8 cellular contexts compared by ENCODE assay signal in the genomic region with DNA sequence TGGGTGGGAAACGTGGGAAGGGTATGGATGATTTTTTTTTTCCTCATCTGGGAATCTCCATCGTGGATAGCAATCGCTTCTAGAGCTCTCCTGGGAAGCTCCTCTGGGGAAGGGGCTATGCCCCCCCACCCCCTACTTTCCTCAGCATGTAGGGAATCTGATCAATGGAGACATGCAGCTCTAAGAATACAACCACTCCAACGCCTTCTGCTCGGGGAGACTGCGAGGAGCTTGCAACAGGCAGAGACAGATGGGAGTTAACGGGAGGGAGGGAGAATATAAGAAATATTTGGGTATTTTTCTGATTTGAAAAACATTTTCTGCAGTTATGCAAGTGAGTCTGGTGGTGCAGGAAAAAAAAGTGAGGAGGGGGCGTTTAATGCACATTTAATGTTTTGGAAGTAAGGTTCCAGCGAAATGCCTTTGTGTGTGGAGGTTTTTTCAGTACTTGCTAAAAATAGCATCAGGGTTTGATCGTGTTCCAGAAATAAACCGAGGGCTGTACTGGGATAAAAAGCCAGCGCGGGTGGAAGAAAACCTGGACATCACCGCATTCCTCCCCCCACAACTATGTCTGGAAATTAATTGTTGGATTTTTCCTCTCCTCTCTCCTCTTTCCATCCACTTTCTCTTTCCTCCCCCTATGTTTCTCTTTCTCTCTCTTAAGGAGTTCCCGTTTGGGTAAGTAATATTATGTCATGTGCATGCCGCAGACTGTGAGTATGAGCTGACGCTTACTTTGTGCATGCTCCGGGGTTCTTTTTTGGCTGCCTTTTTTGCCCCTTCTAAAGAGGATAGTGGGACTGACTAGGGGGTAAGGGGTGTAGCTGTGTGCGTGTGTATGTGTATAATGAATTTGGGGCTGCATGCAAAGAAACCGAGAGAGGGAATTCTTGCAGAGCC.
A peak's percentile ranks its signal among the peaks of the same experiment; 100 is the strongest.
DNase-seq lines count a peak whose midpoint lies in the region; FAIRE-seq and TF ChIP-seq lines count a peak whose summit lies in the region.

No MANE protein-coding gene starts in this region.

- H2BK15ac ChIP-seq in H1 (ENCODE audit: low read length): no peak overlapping the region

- H3K27me3 Mint-ChIP-seq in Caco-2 (ENCODE audit: insufficient read depth, unreplicated experiment) (peaks cover 50% of the 10 kb centered on the region), osteocyte (ENCODE audit: unreplicated experiment) (peaks cover 94% of the 10 kb centered on the region)

- no peaks in the 10 kb centered on the region for H4K20me1 ChIP-seq in KMS-11 (ENCODE audit: insufficient read depth)
- H4K20me1 ChIP-seq in H1 (replicated peaks in 1 of 2; ENCODE audit: control insufficient read depth in 1 of 2, insufficient read depth in 2 of 2, low read length in 2 of 2): peaks cover 2 to 7% of the 10 kb centered on the region in 2 experiments

- H3K27ac Mint-ChIP-seq in Caco-2 (ENCODE audit: unreplicated experiment) (no peak overlapping the region), osteocyte (ENCODE audit: unreplicated experiment) (no peak overlapping the region)

- no peak overlapping the region for H3K27ac ChIP-seq in KMS-11
- no peak overlapping the region for H3K27ac ChIP-seq in H1 (ENCODE audit: low read depth, low read length)

- H4K5ac ChIP-seq in H1 (ENCODE audit: insufficient read length, low read depth, low read length): no peak overlapping the region

- no peak overlapping the region for H3K23ac ChIP-seq in H1 (ENCODE audit: insufficient read length)

- H3K27me3 ChIP-seq in Caco-2 (replicated peaks; ENCODE audit: control insufficient read depth, insufficient read depth, low read length): peaks cover 4% of the 10 kb centered on the region
- H3K27me3 ChIP-seq in KMS-11 (ENCODE audit: insufficient read depth, low read depth): peaks cover 30% of the 10 kb centered on the region
- H3K27me3 ChIP-seq in H1 (replicated peaks in 1 of 4; ENCODE audit: control insufficient read depth in 3 of 4, extremely low read depth in 1 of 4, insufficient read depth in 3 of 4, low read length in 3 of 4): peaks cover 53 to 91% (median 83%) of the 10 kb centered on the region in 4 experiments

- TF ChIP-seq RAD21 in H1 (IDR thresholded peaks at IDR 0.05 in 1 of 2, conservative IDR thresholded peaks at IDR 0.05 in 1 of 2; ENCODE audit: low read depth in 2 of 2, low read length in 2 of 2): no peak

- TF ChIP-seq POLR2A in H1 (IDR thresholded peaks at IDR 0.05; ENCODE audit: control extremely low read depth in 1 of 2, low read depth in 2 of 2, low read length in 2 of 2): no peak
- no peak for TF ChIP-seq POLR2A in GM12891 (IDR thresholded peaks at IDR 0.05; ENCODE audit: low read depth, low read length)

- no peak overlapping the region for H2BK20ac ChIP-seq in H1 (ENCODE audit: low read length)

- H2BK12ac ChIP-seq in H1 (ENCODE audit: low read depth, low read length): no peak overlapping the region

- no peak for TF ChIP-seq EP300 in H1 (IDR thresholded peaks at IDR 0.05; ENCODE audit: borderline replicate concordance in 1 of 2, low read depth in 2 of 2, low read length in 2 of 2)

- CTCF ChIA-PET in Caco-2 (lab: Charles Lee): interaction anchor here (0.6 to 2.2 kb wide), 4 partner anchors 9 to 596 kb away, joined by 3 to 10 read pairs (median 6); no protein-coding TSS in a partner anchor
- CTCF ChIA-PET in H1 (lab: Charles Lee; ENCODE audit: partially characterized antibody): interaction anchor here (0.5 to 34.3 kb wide), 29 partner anchors 0 to 356 kb away, joined by 3 to 1064 read pairs (median 4); a partner anchor contains a TSS

- peaks cover 27% of the 10 kb centered on the region for H3K23me2 ChIP-seq in H1 (ENCODE audit: low read depth, low read length)

- H3K36me3 Mint-ChIP-seq in Caco-2 (ENCODE audit: insufficient read depth, unreplicated experiment): peaks cover 8% of the 10 kb centered on the region
- no peaks in the 10 kb centered on the region for H3K36me3 Mint-ChIP-seq in osteocyte (ENCODE audit: unreplicated experiment)

- no peak overlapping the region for H4K91ac ChIP-seq in H1 (replicated peaks; ENCODE audit: insufficient read length, low read length)

- TF ChIP-seq CTCF in Caco-2 (IDR thresholded peaks at IDR 0.05; ENCODE audit: insufficient read depth in 1 of 2, low read depth in 1 of 2, low read length in 1 of 2, severe bottlenecking in 1 of 2, unreplicated experiment in 1 of 2) (no peak), KMS-11 (conservative IDR thresholded peaks at IDR 0.05; ENCODE audit: low read depth, low read length) (no peak), H1 (IDR thresholded peaks at IDR 0.05; ENCODE audit: control extremely low read depth in 1 of 3, insufficient read depth in 1 of 3, low read depth in 1 of 3, low read length in 3 of 3) (no peak), osteocyte (IDR thresholded peaks at IDR 0.05) (no peak)

- H3K4me1 Mint-ChIP-seq in Caco-2 (ENCODE audit: low read depth, unreplicated experiment) (peaks cover 27% of the 10 kb centered on the region), osteocyte (ENCODE audit: unreplicated experiment) (peaks cover 45% of the 10 kb centered on the region)

- DNase-seq in Caco-2 (no peak), H1 (ENCODE audit: low read depth in 1 of 2, low spot score in 2 of 2) (no peak), osteocyte (ENCODE audit: extremely low spot score, unreplicated experiment) (peak; percentile 34), GM12891 (ENCODE audit: insufficient read length, low spot score) (no peak), GM19240 (ENCODE audit: insufficient read length, low spot score) (no peak)
- DNase-seq in activated CD8-positive, alpha-beta memory T cell treated with anti-CD3 and anti-CD28 coated beads for 24 hours: no peak
- DNase-seq in activated CD4-positive, alpha-beta T cell treated with anti-CD3 and anti-CD28 coated beads, Interleukin-2, amount 50 U/mL, for 48 hours: no peak

- POLR2A ChIA-PET in Caco-2 (lab: Charles Lee) (interaction anchor here (0.6 kb wide), 1 partner anchor 8 kb away, joined by 3 read pairs; no protein-coding TSS in a partner anchor), H1 (lab: Charles Lee; ENCODE audit: partially characterized antibody) (interaction anchor here (0.7 to 0.9 kb wide), 2 partner anchors 18 to 19 kb away, joined by 3 to 4 read pairs; no protein-coding TSS in a partner anchor)

- H3K36me3 ChIP-seq in Caco-2 (ENCODE audit: control insufficient read depth, insufficient read depth, low read length) (no peaks in the 10 kb centered on the region), KMS-11 (ENCODE audit: insufficient read depth) (no peaks in the 10 kb centered on the region), H1 (ENCODE audit: control insufficient read depth in 2 of 4, insufficient read depth in 4 of 4, low read length in 3 of 4) (no peaks in the 10 kb centered on the region)

- H2AFZ ChIP-seq in KMS-11 (ENCODE audit: low read depth): no peak overlapping the region
- H2AFZ ChIP-seq in H1 (ENCODE audit: low read length): no peak overlapping the region

- H2BK5ac ChIP-seq in H1 (ENCODE audit: low read depth, low read length): no peak overlapping the region

- WGBS in H1 (ENCODE audit: extremely low coverage in 1 of 2, insufficient coverage in 1 of 2, insufficient read length in 1 of 2, insufficient replicate concordance in 2 of 2, low coverage in 1 of 2, low lambda C conversion rate in 2 of 2, missing lambda C conversion rate in 1 of 2), 2 experiments: 15% methylated on average over 20 of the region's 20 CpGs; no CpG with 5 or more reads in 1 of the 2 experiments

- no peaks in the 10 kb centered on the region for H3K9me3 ChIP-seq in Caco-2
- no peaks in the 10 kb centered on the region for H3K9me3 ChIP-seq in H1 (ENCODE audit: insufficient read depth in 2 of 2, low read depth in 1 of 2, low read length in 1 of 2)

- no peaks in the 10 kb centered on the region for H3K79me2 ChIP-seq in KMS-11 (ENCODE audit: insufficient read depth, low read depth)
- H3K79me2 ChIP-seq in H1 (ENCODE audit: control insufficient read depth in 1 of 2, insufficient read depth in 2 of 2, low read length in 2 of 2): no peaks in the 10 kb centered on the region

- peak overlapping the region; percentile 47 for H3K4me2 ChIP-seq in KMS-11
- peak overlapping the region; percentile 98 to 99 for H3K4me2 ChIP-seq in H1 (ENCODE audit: insufficient read depth in 1 of 2, low read depth in 2 of 2, low read length in 2 of 2)

- H2AK5ac ChIP-seq in H1 (ENCODE audit: low read depth, low read length): no peak overlapping the region

- H4K8ac ChIP-seq in H1 (ENCODE audit: extremely low read depth, insufficient read depth, low read length): no peak overlapping the region

- H3K4me3 ChIP-seq in Caco-2 (ENCODE audit: low read depth, low read length): no peak overlapping the region; the same call in 1 of the 2 replicates
- no peak overlapping the region for H3K4me3 ChIP-seq in KMS-11 (IDR thresholded peaks at IDR 0.05; ENCODE audit: insufficient read depth, low read depth, low read length)
- peak overlapping the region; percentile 57 to 65 (median 62); a peak in 7 of 8 replicates for H3K4me3 ChIP-seq in H1 (ENCODE audit: extremely low read depth in 1 of 4, insufficient read depth in 2 of 4, low read depth in 3 of 4, low read length in 4 of 4)

- no peaks in the 10 kb centered on the region for H3K9me3 Mint-ChIP-seq in Caco-2 (ENCODE audit: unreplicated experiment)
- no peaks in the 10 kb centered on the region for H3K9me3 Mint-ChIP-seq in osteocyte (ENCODE audit: unreplicated experiment)

- peak overlapping the region; percentile 67 for H3K4me3 Mint-ChIP-seq in Caco-2 (ENCODE audit: unreplicated experiment)
- peak overlapping the region; percentile 63 for H3K4me3 Mint-ChIP-seq in osteocyte (ENCODE audit: unreplicated experiment)

- no peak overlapping the region for H3K4ac ChIP-seq in H1 (replicated peaks; ENCODE audit: insufficient read length, low read depth, low read length)

- H3K79me1 ChIP-seq in H1 (ENCODE audit: low read depth, low read length): no peaks in the 10 kb centered on the region

- H2BK120ac ChIP-seq in H1 (replicated peaks; ENCODE audit: low read depth, low read length): no peak overlapping the region

- no TSS peak for BruUV-seq in Caco-2 (replicated peaks; lab: Mats Ljungman, UMichigan)

- no peak overlapping the region for H3K56ac ChIP-seq in H1 (replicated peaks; ENCODE audit: insufficient read length, low read depth, low read length)

- FAIRE-seq in H1 (lab: Jason Lieb, UNC) (no peak), GM12891 (lab: Jason Lieb, UNC) (no peak)

- intact Hi-C loops in Caco-2 (cut with micrococcal nuclease; ENCODE audit: unreplicated experiment): loop anchor here (5.0 kb wide), 3 partner anchors 131 to 276 kb away; no protein-coding TSS in a partner anchor

- H3K4me1 ChIP-seq in Caco-2 (no peaks in the 10 kb centered on the region; the same call in 1 of the 2 replicates), KMS-11 (ENCODE audit: low read depth, poor library complexity, severe bottlenecking) (peaks cover 31% of the 10 kb centered on the region), H1 (replicated peaks in 1 of 4; ENCODE audit: control insufficient read depth in 3 of 4, insufficient read depth in 4 of 4, low read length in 3 of 4) (peaks cover 5 to 21% (median 6%) of the 10 kb centered on the region in 4 experiments)

- H3K9ac ChIP-seq in KMS-11: no peak overlapping the region
- H3K9ac ChIP-seq in H1 (replicated peaks in 1 of 4; ENCODE audit: extremely low read depth in 1 of 4, low read depth in 3 of 4, low read length in 3 of 4): no peak overlapping the region

- H3K14ac ChIP-seq in H1 (ENCODE audit: insufficient read length): no peak overlapping the region

- H3K18ac ChIP-seq in H1 (ENCODE audit: extremely low read depth, low read length): no peak overlapping the region

TF ChIP-seq in GM12891, 5 proteins besides CTCF, POLR2A, EP300 and RAD21 (continues in another document):
- TF ChIP-seq SPI1 (IDR thresholded peaks at IDR 0.05; ENCODE audit: low read depth, low read length): no peak

Comparison
In these comparisons a context has a peak if more than half of its experiments do, and no peak if none do; other contexts are left out.
1. H3K4me3 ChIP-seq: peak in H1 (4 of 4); none in Caco-2 (single experiment) and KMS-11 (single experiment).